Comparison of ENCODE assay signal across 22 cellular contexts in genomic region chr9:136566553-136566895, GRCh38. TPM values are rescaled to one million over a fixed set of nuclear protein-coding genes. Genes with fewer than 3 reads are reported as not detected.
DNase-seq lines count a peak whose midpoint lies in the region; ATAC-seq, FAIRE-seq and TF ChIP-seq lines count a peak whose summit lies in the region.
"Had no signal": no experiment of that assay in that cellular context is flagged by ENCODE, and none has a peak within 500 bp of the region (broad histone marks: within the 10 kb centered on the region; RNA-seq: fewer than 3 reads in every experiment).

No MANE protein-coding gene starts in this region.

- H3K23me2 ChIP-seq in H1 (ENCODE audit: low read depth, low read length), result peaks cover 5% of the 10 kb centered on the region

- H3K36me3 ChIP-seq in H1 (ENCODE audit: control insufficient read depth in 2 of 4, insufficient read depth in 4 of 4, low read length in 3 of 4) (no peaks in the 10 kb centered on the region; a peak in 1 of 8 replicates), neutrophil (no peaks in the 10 kb centered on the region), suprapubic skin (no peaks in the 10 kb centered on the region)

- no peak overlapping the region for H3K23ac ChIP-seq in H1 (ENCODE audit: insufficient read length)

- H4K5ac ChIP-seq in H1 (ENCODE audit: insufficient read length, low read depth, low read length), result peak overlapping the region; percentile 61

- TF ChIP-seq EP300 in H1 (IDR thresholded peaks at IDR 0.05; ENCODE audit: borderline replicate concordance in 1 of 2, low read depth in 2 of 2, low read length in 2 of 2) (no peak), suprapubic skin (IDR thresholded peaks at IDR 0.05) (no peak)

- peaks cover 4% of the 10 kb centered on the region; the same call in 1 of the 2 replicates for H3K79me1 ChIP-seq in H1 (ENCODE audit: low read depth, low read length)

- peak overlapping the region; percentile 87 for H3K18ac ChIP-seq in H1 (ENCODE audit: extremely low read depth, low read length)

- no peak overlapping the region for H3K4me2 ChIP-seq in H1 (ENCODE audit: insufficient read depth in 1 of 2, low read depth in 2 of 2, low read length in 2 of 2)

- WGBS in H1 (ENCODE audit: extremely low coverage in 1 of 2, insufficient coverage in 1 of 2, insufficient read length in 1 of 2, insufficient replicate concordance in 2 of 2, low coverage in 1 of 2, low lambda C conversion rate in 2 of 2, missing lambda C conversion rate in 1 of 2), 2 experiments, result 90% methylated on average over 16 of the region's 19 CpGs; no CpG with 5 or more reads in 1 of the 2 experiments
- WGBS in suprapubic skin, result 77% methylated on average over 9 of the region's 19 CpGs

- peak overlapping the region; percentile 97 for H3K27ac ChIP-seq in RWPE1
- H3K27ac ChIP-seq in H1 (ENCODE audit: low read depth, low read length), result no peak overlapping the region
- H3K27ac ChIP-seq in neutrophil, result peak overlapping the region; percentile 97
- peak overlapping the region; percentile 5 for H3K27ac ChIP-seq in suprapubic skin

- TF ChIP-seq CTCF in RWPE1 (conservative IDR thresholded peaks at IDR 0.05; ENCODE audit: low read depth) (no peak), H1 (IDR thresholded peaks at IDR 0.05; ENCODE audit: control extremely low read depth in 1 of 3, insufficient read depth in 1 of 3, low read depth in 1 of 3, low read length in 3 of 3) (no peak), neutrophil (IDR thresholded peaks at IDR 0.05) (no peak), suprapubic skin (IDR thresholded peaks at IDR 0.05) (no peak)

- no peak overlapping the region for H3K9ac ChIP-seq in H1 (replicated peaks in 1 of 4; ENCODE audit: extremely low read depth in 1 of 4, low read depth in 3 of 4, low read length in 3 of 4)

- H3K4me3 ChIP-seq in H1 (ENCODE audit: extremely low read depth in 1 of 4, insufficient read depth in 2 of 4, low read depth in 3 of 4, low read length in 4 of 4) (no peak overlapping the region), neutrophil (ENCODE audit: low read depth in 1 of 2, low read length in 1 of 2) (no peak overlapping the region), suprapubic skin (no peak overlapping the region)
- H3K4me3 ChIP-seq: testis had no signal

- H3K79me2 ChIP-seq in H1 (ENCODE audit: control insufficient read depth in 1 of 2, insufficient read depth in 2 of 2, low read length in 2 of 2), result 0 out of 4 replicates have a peak, but pooled peaks cover 0 to 2% of the 10 kb centered on the region in 2 experiments

- no peak overlapping the region for H3K14ac ChIP-seq in H1 (ENCODE audit: insufficient read length)

- peak overlapping the region; percentile 92; the same call in 1 of the 2 replicates for H2BK12ac ChIP-seq in H1 (ENCODE audit: low read depth, low read length)

- H3K4me1 ChIP-seq in H1 (replicated peaks in 1 of 4; ENCODE audit: control insufficient read depth in 3 of 4, insufficient read depth in 4 of 4, low read length in 3 of 4) (peaks cover 0 to 59% (median 37%) of the 10 kb centered on the region in 4 experiments; a peak in 6 of 7 replicates), neutrophil (ENCODE audit: control insufficient read depth in 1 of 2, insufficient read depth in 1 of 2, low read depth in 1 of 2, low read length in 1 of 2) (peaks cover 47 to 58% of the 10 kb centered on the region in 2 experiments), suprapubic skin (peaks cover 61% of the 10 kb centered on the region)

- no peak overlapping the region; the same call in 1 of the 2 replicates for H2BK15ac ChIP-seq in H1 (ENCODE audit: low read length)

- peak overlapping the region; percentile 82 for H3K4ac ChIP-seq in H1 (replicated peaks; ENCODE audit: insufficient read length, low read depth, low read length)

- 0 out of 2 replicates have a peak overlapping the region, but pooled peaks have one; percentile 66 for H2BK5ac ChIP-seq in H1 (ENCODE audit: low read depth, low read length)

- peak overlapping the region; percentile 61 for H4K91ac ChIP-seq in H1 (replicated peaks; ENCODE audit: insufficient read length, low read length)

- peak overlapping the region; percentile 93; the same call in 1 of the 2 replicates for H2AK5ac ChIP-seq in H1 (ENCODE audit: low read depth, low read length)

- no peak overlapping the region for H3K56ac ChIP-seq in H1 (replicated peaks; ENCODE audit: insufficient read length, low read depth, low read length)

- no peak overlapping the region for H2AFZ ChIP-seq in H1 (ENCODE audit: low read length)

- TF ChIP-seq POLR2A in H1 (IDR thresholded peaks at IDR 0.05; ENCODE audit: control extremely low read depth in 1 of 2, low read depth in 2 of 2, low read length in 2 of 2) (no peak), suprapubic skin (IDR thresholded peaks at IDR 0.05) (no peak)

- no peak for ATAC-seq in GM18519 (IDR thresholded peaks at IDR 0.05; ENCODE audit: low FRiP score, unreplicated experiment)
- no peak for ATAC-seq in GM18498 (IDR thresholded peaks at IDR 0.05; ENCODE audit: unreplicated experiment)
- ATAC-seq in GM18861 (IDR thresholded peaks at IDR 0.05; ENCODE audit: unreplicated experiment), result no peak
- ATAC-seq: activated CD8-positive, alpha-beta memory T cell treated with anti-CD3 and anti-CD28 coated beads, Interleukin-2, amount 10 ng/mL, durations not matched to agents 7 days and 5 days; activated T-helper 17 cell treated with anti-CD3 and anti-CD28 coated beads, Interleukin-2, amount 50 U/mL, for 72 hours; naive thymus-derived CD8-positive, alpha-beta T cell had no signal

- H2BK120ac ChIP-seq in H1 (replicated peaks; ENCODE audit: low read depth, low read length), result no peak overlapping the region

- TF ChIP-seq RAD21 in H1 (IDR thresholded peaks at IDR 0.05 in 1 of 2, conservative IDR thresholded peaks at IDR 0.05 in 1 of 2; ENCODE audit: low read depth in 2 of 2, low read length in 2 of 2), result no peak

- H3K27me3 ChIP-seq in H1 (replicated peaks in 1 of 4; ENCODE audit: control insufficient read depth in 3 of 4, extremely low read depth in 1 of 4, insufficient read depth in 3 of 4, low read length in 3 of 4) (peaks cover 0 to 4% (median 0%) of the 10 kb centered on the region in 4 experiments; a peak in 1 of 7 replicates), neutrophil (no peaks in the 10 kb centered on the region), suprapubic skin (no peaks in the 10 kb centered on the region)
- H3K27me3 ChIP-seq: testis had no signal

- no peak for FAIRE-seq in H1 (lab: Jason Lieb, UNC)
- FAIRE-seq: bronchial epithelial cell, GM19239 had no signal

- H4K20me1 ChIP-seq in H1 (replicated peaks in 1 of 2; ENCODE audit: control insufficient read depth in 1 of 2, insufficient read depth in 2 of 2, low read length in 2 of 2), result peaks cover 0 to 8% of the 10 kb centered on the region in 2 experiments

- POLR2A ChIA-PET in RWPE1 (lab: Yijun Ruan, JAX; ENCODE audit: low non-redundant PET), result no interaction called here
- POLR2A ChIA-PET in H1 (lab: Charles Lee; ENCODE audit: partially characterized antibody), result no interaction called here

- CTCF ChIA-PET in RWPE1 (lab: Yijun Ruan, JAX), result interaction anchor here (2.3 kb wide), 1 partner anchor 13 kb away, joined by 5 read pairs; no protein-coding TSS in a partner anchor
- CTCF ChIA-PET in H1 (lab: Charles Lee; ENCODE audit: partially characterized antibody), result no interaction called here

- DNase-seq in RWPE1 (ENCODE audit: low spot score) (no peak), H1 (ENCODE audit: low read depth in 1 of 2, low spot score in 2 of 2) (no peak), suprapubic skin (ENCODE audit: low spot score in 2 of 2) (no peak)
- no peak for DNase-seq in activated CD4-positive, alpha-beta T cell treated with anti-CD3 and anti-CD28 coated beads for 4 hours
- DNase-seq: activated CD4-positive, alpha-beta T cell treated with anti-CD3 and anti-CD28 coated beads, Interleukin-2, amount 10 ng/mL, durations not matched to agents 24 days and 14 days; activated CD8-positive, alpha-beta memory T cell treated with anti-CD3 and anti-CD28 coated beads, Interleukin-2, amount 10 ng/mL, durations not matched to agents 7 days and 5 days; activated naive CD8-positive, alpha-beta T cell treated with anti-CD3 and anti-CD28 coated beads, Interleukin-2, amount 10 ng/mL, durations not matched to agents 7 days and 5 days; CD4-positive, alpha-beta memory T cell; GDM1; GOT3; KG1; naive thymus-derived CD8-positive, alpha-beta T cell; NCI-H1694 treated with DMSO at 0.1 percent for 48 hours; NCI-H774 had no signal

- H3K9me3 ChIP-seq in H1 (ENCODE audit: insufficient read depth in 2 of 2, low read depth in 1 of 2, low read length in 1 of 2) (peaks cover 2 to 4% of the 10 kb centered on the region in 2 experiments; a peak in 2 of 4 replicates), neutrophil (no peaks in the 10 kb centered on the region), suprapubic skin (no peaks in the 10 kb centered on the region)
- H3K9me3 ChIP-seq: testis had no signal

- no peak overlapping the region for H4K8ac ChIP-seq in H1 (ENCODE audit: extremely low read depth, insufficient read depth, low read length)

- peak overlapping the region; percentile 72; the same call in 1 of the 2 replicates for H2BK20ac ChIP-seq in H1 (ENCODE audit: low read length)

TF ChIP-seq in H1, 55 proteins besides CTCF, POLR2A, EP300 and RAD21:
- TF ChIP-seq SRF (IDR thresholded peaks at IDR 0.05; ENCODE audit: low read depth, low read length) (no peak), GABPA (IDR thresholded peaks at IDR 0.05; ENCODE audit: borderline replicate concordance, insufficient read depth, low read length) (no peak), EGR1 (IDR thresholded peaks at IDR 0.05; ENCODE audit: borderline replicate concordance, low read depth, low read length) (no peak), KDM5A (IDR thresholded peaks at IDR 0.05; ENCODE audit: low read length) (no peak), JUND (IDR thresholded peaks at IDR 0.05; ENCODE audit: low read length) (no peak), RXRA (IDR thresholded peaks at IDR 0.05; ENCODE audit: insufficient read depth, low read depth, low read length) (no peak), RFX5 (IDR thresholded peaks at IDR 0.05; ENCODE audit: borderline replicate concordance, low read depth, low read length) (no peak), MAFK (IDR thresholded peaks at IDR 0.05; ENCODE audit: low read depth, low read length) (no peak)

RNA-seq across cellular contexts. Expression of gene NOTCH1, which starts 20.7 kb away (rescaled TPM):
- total RNA-seq in H1 (2021; fragmentation: NEBNext Ultra II Directional; extraction: Animal tissue kit (Norgen Biotek cat#: 25700)), result 55.6 and 60.9 TPM in 2 replicates
- polyA plus RNA-seq in H1 (2011; rRNA removed), result 6.9 and 19.9 TPM in 2 replicates
- polyA plus RNA-seq in H1 (2011; cell fraction: cytosol; rRNA removed), result 7.3 TPM
- 41.0 TPM for polyA plus RNA-seq in H1 (2011; cell fraction: nucleus; rRNA removed)
- 17.4 to 31.4 TPM (median 28.7 TPM) in 4 replicates for polyA plus RNA-seq in H1 (2012, experiment 1 of 2)
- polyA plus RNA-seq in H1 (2012, experiment 2 of 2), result 20.1 TPM
- 33.5 TPM for polyA plus RNA-seq in H1 (2013, experiment 1 of 2)
- 26.3 TPM for polyA plus RNA-seq in H1 (2013, experiment 2 of 2)
- 12.2 and 13.8 TPM in 2 replicates for polyA minus RNA-seq in H1 (2011; rRNA and poly(A)+ RNA removed)
- 58.8 TPM for polyA minus RNA-seq in H1 (2011; cell fraction: cytosol; rRNA and poly(A)+ RNA removed)
- 41.9 TPM for polyA minus RNA-seq in H1 (2011; cell fraction: nucleus; rRNA and poly(A)+ RNA removed)
- total RNA-seq in suprapubic skin, result 100 to 1,000 TPM in 3 of 4 donors, 10 to 100 TPM in 1; 71.0 to 160 (median 114) TPM
